In the genomic region with DNA sequence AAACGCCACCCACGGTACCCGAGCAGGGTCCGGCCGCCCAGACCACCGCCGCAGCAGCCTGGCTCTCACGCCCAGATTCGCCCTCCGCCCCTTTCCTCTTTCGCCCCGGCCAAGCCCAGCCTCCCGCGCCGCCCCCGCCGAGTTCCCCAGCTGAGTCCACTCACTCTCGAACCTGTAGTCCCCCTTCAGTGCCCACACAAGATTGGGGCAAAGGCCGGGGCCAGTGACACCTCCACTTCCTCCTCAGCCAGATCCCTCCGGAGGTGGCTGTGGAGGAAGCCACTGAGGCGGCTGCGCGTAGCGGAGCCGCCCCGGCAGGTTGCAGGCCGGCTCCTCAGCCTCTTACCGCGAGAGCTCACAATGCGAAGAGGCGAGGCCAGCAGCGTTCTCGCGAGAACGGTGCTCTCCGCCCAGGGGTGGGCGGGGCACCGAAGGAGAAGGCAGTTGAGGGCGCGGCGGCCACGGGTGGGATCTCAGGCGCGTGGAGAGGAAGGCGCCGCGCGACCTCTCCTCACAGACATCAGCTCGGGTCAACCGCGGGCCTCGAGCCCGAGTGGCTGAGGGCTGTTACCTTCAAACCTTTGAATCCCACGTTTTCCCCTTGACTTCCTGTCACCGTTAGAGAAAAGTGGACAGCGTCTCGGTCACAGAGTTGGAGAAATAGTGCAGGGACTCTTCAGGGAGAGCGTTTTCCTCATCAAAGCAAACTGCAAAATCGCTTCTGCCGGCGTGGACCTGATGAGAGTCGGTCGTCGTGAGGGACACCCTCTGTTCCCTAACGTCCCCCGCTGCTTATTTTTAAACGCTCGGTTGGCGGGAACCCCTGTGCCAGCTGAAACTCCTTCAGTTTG, we compare ENCODE assay signal across 1 cellular context.
TF ChIP-seq lines count a peak whose summit lies in the region.

A gene (minus strand): TSS at position 295 of the 851 bp plus-strand sequence. CDS start 18,098 bp downstream, outside the sequence.

TF ChIP-seq in K562, 482 proteins besides CTCF, POLR2A, EP300 and RAD21 (continued from another document and continues in another):
- TF ChIP-seq, protein P1, sequence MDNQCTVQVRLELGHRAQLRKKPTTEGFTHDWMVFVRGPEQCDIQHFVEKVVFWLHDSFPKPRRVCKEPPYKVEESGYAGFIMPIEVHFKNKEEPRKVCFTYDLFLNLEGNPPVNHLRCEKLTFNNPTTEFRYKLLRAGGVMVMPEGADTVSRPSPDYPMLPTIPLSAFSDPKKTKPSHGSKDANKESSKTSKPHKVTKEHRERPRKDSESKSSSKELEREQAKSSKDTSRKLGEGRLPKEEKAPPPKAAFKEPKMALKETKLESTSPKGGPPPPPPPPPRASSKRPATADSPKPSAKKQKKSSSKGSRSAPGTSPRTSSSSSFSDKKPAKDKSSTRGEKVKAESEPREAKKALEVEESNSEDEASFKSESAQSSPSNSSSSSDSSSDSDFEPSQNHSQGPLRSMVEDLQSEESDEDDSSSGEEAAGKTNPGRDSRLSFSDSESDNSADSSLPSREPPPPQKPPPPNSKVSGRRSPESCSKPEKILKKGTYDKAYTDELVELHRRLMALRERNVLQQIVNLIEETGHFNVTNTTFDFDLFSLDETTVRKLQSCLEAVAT (IDR thresholded peaks at IDR 0.05), result no peak
- TF ChIP-seq HDAC2 (IDR thresholded peaks at IDR 0.05), result no peak
- TF ChIP-seq, protein P2, sequence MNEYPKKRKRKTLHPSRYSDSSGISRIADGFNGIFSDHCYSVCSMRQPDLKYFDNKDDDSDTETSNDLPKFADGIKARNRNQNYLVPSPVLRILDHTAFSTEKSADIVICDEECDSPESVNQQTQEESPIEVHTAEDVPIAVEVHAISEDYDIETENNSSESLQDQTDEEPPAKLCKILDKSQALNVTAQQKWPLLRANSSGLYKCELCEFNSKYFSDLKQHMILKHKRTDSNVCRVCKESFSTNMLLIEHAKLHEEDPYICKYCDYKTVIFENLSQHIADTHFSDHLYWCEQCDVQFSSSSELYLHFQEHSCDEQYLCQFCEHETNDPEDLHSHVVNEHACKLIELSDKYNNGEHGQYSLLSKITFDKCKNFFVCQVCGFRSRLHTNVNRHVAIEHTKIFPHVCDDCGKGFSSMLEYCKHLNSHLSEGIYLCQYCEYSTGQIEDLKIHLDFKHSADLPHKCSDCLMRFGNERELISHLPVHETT (CRISPR knock-in tag; conservative IDR thresholded peaks at IDR 0.05 in 1 of 2, IDR thresholded peaks at IDR 0.05 in 1 of 2), result peak in 1 of 2 experiments; percentile 56; a peak in 1 of 4 replicates
- TF ChIP-seq NR2F6 (CRISPR knock-in tag; IDR thresholded peaks at IDR 0.05), result no peak
- TF ChIP-seq MIER1 (IDR thresholded peaks at IDR 0.05; ENCODE audit: low read depth), result no peak
- no peak for TF ChIP-seq ZFP36 (IDR thresholded peaks at IDR 0.05; ENCODE audit: low read depth, low read length, partially characterized antibody)
- no peak for TF ChIP-seq MEIS2 (IDR thresholded peaks at IDR 0.05; ENCODE audit: partially characterized antibody)
- no peak for TF ChIP-seq MEF2D (tag; conservative IDR thresholded peaks at IDR 0.05; ENCODE audit: low read depth)
- no peak for TF ChIP-seq MTA1 (IDR thresholded peaks at IDR 0.05; ENCODE audit: borderline replicate concordance)
- no peak for TF ChIP-seq ZNF197 (CRISPR knock-in tag; IDR thresholded peaks at IDR 0.05; ENCODE audit: low read depth)
- no peak for TF ChIP-seq ESRRB (CRISPR knock-in tag; IDR thresholded peaks at IDR 0.05; ENCODE audit: borderline replicate concordance)
- TF ChIP-seq CBX8 (IDR thresholded peaks at IDR 0.05; ENCODE audit: borderline replicate concordance, extremely low read depth, low read depth, low read length, poor library complexity, severe bottlenecking), result no peak
- TF ChIP-seq, protein P3, sequence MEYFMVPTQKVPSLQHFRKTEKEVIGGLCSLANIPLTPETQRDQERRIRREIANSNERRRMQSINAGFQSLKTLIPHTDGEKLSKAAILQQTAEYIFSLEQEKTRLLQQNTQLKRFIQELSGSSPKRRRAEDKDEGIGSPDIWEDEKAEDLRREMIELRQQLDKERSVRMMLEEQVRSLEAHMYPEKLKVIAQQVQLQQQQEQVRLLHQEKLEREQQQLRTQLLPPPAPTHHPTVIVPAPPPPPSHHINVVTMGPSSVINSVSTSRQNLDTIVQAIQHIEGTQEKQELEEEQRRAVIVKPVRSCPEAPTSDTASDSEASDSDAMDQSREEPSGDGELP (CRISPR knock-in tag; IDR thresholded peaks at IDR 0.05; ENCODE audit: borderline replicate concordance), result peak; percentile 62; the same call in 1 of the 2 replicates
- TF ChIP-seq ZNF174 (CRISPR knock-in tag; IDR thresholded peaks at IDR 0.05), result no peak
- no peak for TF ChIP-seq DMBX1 (CRISPR knock-in tag; IDR thresholded peaks at IDR 0.05; ENCODE audit: borderline replicate concordance)
- TF ChIP-seq, protein P4, sequence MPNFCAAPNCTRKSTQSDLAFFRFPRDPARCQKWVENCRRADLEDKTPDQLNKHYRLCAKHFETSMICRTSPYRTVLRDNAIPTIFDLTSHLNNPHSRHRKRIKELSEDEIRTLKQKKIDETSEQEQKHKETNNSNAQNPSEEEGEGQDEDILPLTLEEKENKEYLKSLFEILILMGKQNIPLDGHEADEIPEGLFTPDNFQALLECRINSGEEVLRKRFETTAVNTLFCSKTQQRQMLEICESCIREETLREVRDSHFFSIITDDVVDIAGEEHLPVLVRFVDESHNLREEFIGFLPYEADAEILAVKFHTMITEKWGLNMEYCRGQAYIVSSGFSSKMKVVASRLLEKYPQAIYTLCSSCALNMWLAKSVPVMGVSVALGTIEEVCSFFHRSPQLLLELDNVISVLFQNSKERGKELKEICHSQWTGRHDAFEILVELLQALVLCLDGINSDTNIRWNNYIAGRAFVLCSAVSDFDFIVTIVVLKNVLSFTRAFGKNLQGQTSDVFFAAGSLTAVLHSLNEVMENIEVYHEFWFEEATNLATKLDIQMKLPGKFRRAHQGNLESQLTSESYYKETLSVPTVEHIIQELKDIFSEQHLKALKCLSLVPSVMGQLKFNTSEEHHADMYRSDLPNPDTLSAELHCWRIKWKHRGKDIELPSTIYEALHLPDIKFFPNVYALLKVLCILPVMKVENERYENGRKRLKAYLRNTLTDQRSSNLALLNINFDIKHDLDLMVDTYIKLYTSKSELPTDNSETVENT (CRISPR knock-in tag; IDR thresholded peaks at IDR 0.05), result peak; percentile 94
- TF ChIP-seq ZKSCAN8 (CRISPR knock-in tag; IDR thresholded peaks at IDR 0.05), result no peak
- TF ChIP-seq FOXP1 (CRISPR knock-in tag; IDR thresholded peaks at IDR 0.05), result 0 out of 2 replicates have a peak, but pooled peaks have one; percentile 48
- no peak for TF ChIP-seq RFX7 (CRISPR knock-in tag; IDR thresholded peaks at IDR 0.05)
- no peak for TF ChIP-seq RUNX1 (IDR thresholded peaks at IDR 0.05; ENCODE audit: low read depth)
- peak; percentile 60; the same call in 1 of the 2 replicates for TF ChIP-seq MXI1 (IDR thresholded peaks at IDR 0.05; ENCODE audit: low read depth, low read length)
- no peak for TF ChIP-seq ZNF696 (CRISPR knock-in tag; conservative IDR thresholded peaks at IDR 0.05)
- peak; percentile 40; the same call in 1 of the 2 replicates for TF ChIP-seq GABPA (tag; conservative IDR thresholded peaks at IDR 0.05; ENCODE audit: low read depth)
- TF ChIP-seq, protein P5, sequence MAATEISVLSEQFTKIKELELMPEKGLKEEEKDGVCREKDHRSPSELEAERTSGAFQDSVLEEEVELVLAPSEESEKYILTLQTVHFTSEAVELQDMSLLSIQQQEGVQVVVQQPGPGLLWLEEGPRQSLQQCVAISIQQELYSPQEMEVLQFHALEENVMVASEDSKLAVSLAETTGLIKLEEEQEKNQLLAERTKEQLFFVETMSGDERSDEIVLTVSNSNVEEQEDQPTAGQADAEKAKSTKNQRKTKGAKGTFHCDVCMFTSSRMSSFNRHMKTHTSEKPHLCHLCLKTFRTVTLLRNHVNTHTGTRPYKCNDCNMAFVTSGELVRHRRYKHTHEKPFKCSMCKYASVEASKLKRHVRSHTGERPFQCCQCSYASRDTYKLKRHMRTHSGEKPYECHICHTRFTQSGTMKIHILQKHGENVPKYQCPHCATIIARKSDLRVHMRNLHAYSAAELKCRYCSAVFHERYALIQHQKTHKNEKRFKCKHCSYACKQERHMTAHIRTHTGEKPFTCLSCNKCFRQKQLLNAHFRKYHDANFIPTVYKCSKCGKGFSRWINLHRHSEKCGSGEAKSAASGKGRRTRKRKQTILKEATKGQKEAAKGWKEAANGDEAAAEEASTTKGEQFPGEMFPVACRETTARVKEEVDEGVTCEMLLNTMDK (IDR thresholded peaks at IDR 0.05; ENCODE audit: borderline replicate concordance, insufficient read depth, low read depth, low read length, poor library complexity, severe bottlenecking), result no peak
- peak; percentile 98 for TF ChIP-seq ARHGAP35 (IDR thresholded peaks at IDR 0.05; ENCODE audit: partially characterized antibody)
- TF ChIP-seq, protein P6, sequence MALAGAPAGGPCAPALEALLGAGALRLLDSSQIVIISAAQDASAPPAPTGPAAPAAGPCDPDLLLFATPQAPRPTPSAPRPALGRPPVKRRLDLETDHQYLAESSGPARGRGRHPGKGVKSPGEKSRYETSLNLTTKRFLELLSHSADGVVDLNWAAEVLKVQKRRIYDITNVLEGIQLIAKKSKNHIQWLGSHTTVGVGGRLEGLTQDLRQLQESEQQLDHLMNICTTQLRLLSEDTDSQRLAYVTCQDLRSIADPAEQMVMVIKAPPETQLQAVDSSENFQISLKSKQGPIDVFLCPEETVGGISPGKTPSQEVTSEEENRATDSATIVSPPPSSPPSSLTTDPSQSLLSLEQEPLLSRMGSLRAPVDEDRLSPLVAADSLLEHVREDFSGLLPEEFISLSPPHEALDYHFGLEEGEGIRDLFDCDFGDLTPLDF (CRISPR knock-in tag; IDR thresholded peaks at IDR 0.05), result no peak
- TF ChIP-seq HMG20B (CRISPR knock-in tag; IDR thresholded peaks at IDR 0.05), result no peak
- no peak for TF ChIP-seq SIRT6 (IDR thresholded peaks at IDR 0.05; ENCODE audit: low read depth, low read length)
- no peak for TF ChIP-seq MCM5 (IDR thresholded peaks at IDR 0.05; ENCODE audit: low read depth)
- TF ChIP-seq, protein P7, sequence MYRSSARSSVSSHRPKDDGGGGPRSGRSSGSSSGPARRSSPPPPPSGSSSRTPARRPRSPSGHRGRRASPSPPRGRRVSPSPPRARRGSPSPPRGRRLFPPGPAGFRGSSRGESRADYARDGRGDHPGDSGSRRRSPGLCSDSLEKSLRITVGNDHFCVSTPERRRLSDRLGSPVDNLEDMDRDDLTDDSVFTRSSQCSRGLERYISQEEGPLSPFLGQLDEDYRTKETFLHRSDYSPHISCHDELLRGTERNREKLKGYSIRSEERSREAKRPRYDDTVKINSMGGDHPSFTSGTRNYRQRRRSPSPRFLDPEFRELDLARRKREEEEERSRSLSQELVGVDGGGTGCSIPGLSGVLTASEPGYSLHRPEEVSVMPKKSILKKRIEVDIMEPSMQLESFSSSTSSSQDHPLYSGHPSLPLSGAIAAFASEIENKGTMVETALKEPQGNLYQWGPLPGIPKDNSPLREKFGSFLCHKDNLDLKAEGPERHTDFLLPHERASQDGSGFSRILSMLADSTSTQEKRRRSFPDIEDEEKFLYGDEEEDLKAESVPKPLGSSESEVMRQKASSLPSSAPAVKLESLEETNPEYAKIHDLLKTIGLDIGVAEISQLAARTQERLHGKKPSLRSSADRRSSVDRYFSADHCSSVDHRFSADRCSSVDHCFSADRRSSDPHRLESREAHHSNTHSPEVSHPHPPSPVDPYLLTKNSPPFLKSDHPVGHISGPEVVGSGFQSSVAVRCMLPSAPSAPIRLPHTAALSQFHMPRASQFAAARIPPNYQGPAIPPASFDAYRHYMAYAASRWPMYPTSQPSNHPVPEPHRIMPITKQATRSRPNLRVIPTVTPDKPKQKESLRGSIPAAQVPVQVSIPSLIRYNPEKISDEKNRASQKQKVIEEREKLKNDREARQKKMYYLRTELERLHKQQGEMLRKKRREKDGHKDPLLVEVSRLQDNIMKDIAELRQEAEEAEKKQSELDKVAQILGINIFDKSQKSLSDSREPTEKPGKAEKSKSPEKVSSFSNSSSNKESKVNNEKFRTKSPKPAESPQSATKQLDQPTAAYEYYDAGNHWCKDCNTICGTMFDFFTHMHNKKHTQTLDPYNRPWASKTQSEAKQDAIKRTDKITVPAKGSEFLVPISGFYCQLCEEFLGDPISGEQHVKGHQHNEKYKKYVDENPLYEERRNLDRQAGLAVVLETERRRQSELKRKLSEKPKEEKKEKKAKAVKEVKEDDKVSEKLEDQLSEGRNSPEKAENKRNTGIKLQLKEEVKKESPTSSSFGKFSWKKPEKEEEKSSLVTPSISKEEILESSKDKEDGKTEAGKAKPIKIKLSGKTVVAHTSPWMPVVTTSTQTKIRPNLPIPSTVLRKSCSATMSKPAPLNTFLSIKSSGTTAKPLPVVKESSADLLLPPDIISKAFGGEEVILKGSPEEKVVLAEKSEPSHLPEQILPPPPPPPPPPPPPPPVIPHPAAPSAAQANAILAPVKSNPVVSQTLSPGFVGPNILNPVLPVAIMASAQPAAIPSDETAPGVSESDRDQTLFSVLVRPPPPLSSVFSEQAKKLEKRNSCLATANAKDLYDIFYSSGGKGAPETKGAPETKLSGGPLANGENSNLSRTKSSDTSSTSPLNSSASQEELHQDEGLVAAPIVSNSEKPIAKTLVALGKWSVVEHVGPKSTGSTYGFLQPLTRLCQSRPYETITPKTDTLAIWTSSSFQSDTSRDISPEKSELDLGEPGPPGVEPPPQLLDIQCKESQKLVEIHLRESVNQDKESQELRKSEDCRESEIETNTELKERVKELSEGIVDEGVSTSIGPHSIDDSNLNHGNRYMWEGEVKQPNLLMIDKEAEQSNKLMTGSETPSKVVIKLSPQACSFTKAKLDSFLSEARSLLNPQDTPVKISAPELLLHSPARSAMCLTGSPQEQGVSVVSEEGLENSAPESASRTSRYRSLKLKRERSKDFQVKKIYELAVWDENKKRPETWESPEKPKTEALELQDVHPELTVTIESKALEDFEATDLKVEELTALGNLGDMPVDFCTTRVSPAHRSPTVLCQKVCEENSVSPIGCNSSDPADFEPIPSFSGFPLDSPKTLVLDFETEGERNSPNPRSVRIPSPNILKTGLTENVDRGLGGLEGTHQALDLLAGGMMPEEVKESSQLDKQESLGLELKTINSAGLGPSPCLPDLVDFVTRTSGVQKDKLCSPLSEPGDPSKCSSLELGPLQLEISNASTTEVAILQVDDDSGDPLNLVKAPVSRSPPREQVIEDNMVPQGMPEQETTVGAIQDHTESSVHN (IDR thresholded peaks at IDR 0.05; ENCODE audit: borderline replicate concordance in 1 of 2, low read depth in 1 of 2), result no peak
- no peak for TF ChIP-seq ZNF384 (IDR thresholded peaks at IDR 0.05; ENCODE audit: low read depth, low read length)
- TF ChIP-seq ZC3H8 (IDR thresholded peaks at IDR 0.05), result no peak
- TF ChIP-seq HNRNPH1 (optimal IDR thresholded peaks at IDR 0.05; ENCODE audit: low read depth, low read length), result no peak
- TF ChIP-seq SAFB (IDR thresholded peaks at IDR 0.05; ENCODE audit: borderline replicate concordance, low read depth, low read length), result peak; percentile 89
- no peak for TF ChIP-seq LARP7 (IDR thresholded peaks at IDR 0.05)
- no peak for TF ChIP-seq ZNF184 (CRISPR knock-in tag; IDR thresholded peaks at IDR 0.05)
- no peak; the same call in 1 of the 2 replicates for TF ChIP-seq BRCA1 (IDR thresholded peaks at IDR 0.05)
- no peak for TF ChIP-seq BRCA1 (CRISPR knock-in tag; IDR thresholded peaks at IDR 0.05)
- TF ChIP-seq FOS (IDR thresholded peaks at IDR 0.05; ENCODE audit: extremely low read depth, insufficient read length), result no peak
- no peak for TF ChIP-seq ZNF274 (IDR thresholded peaks at IDR 0.05; ENCODE audit: borderline replicate concordance, low read depth, low read length)
- no peak for TF ChIP-seq PCBP2 (IDR thresholded peaks at IDR 0.05; ENCODE audit: low read depth, low read length, poor library complexity, severe bottlenecking)
- no peak for TF ChIP-seq TCFL5 (CRISPR knock-in tag; conservative IDR thresholded peaks at IDR 0.05)
